8 cellular contexts compared by ENCODE assay signal in genomic region chr5:5359623-5360022, GRCh38.
"Had no signal": no experiment of that assay in that cellular context is flagged by ENCODE, and none has a peak within 500 bp of the region (broad histone marks: within the 10 kb centered on the region; RNA-seq: fewer than 3 reads in every experiment).

No MANE protein-coding gene starts in this region.

- DNase-seq: GM23248, H9, HCEC 1CT, KG1 had no signal

- H3K4me3 Mint-ChIP-seq: H9, IgD-negative memory B cell had no signal

- H3K27ac Mint-ChIP-seq: H9, IgD-negative memory B cell had no signal

- H3K27me3 Mint-ChIP-seq: IgD-negative memory B cell had no signal

- H2AFZ ChIP-seq: GM23248 had no signal

- H3K27ac ChIP-seq: GM23248 had no signal

- H3K9ac ChIP-seq: GM23248 had no signal

- FAIRE-seq: H1, H54, HTR-8/SVneo had no signal

- H3K4me3 ChIP-seq: GM23248 had no signal

- H3K9me3 Mint-ChIP-seq: H9, IgD-negative memory B cell had no signal
